Comparison of ENCODE assay signal across 1 cellular context in the genomic region with DNA sequence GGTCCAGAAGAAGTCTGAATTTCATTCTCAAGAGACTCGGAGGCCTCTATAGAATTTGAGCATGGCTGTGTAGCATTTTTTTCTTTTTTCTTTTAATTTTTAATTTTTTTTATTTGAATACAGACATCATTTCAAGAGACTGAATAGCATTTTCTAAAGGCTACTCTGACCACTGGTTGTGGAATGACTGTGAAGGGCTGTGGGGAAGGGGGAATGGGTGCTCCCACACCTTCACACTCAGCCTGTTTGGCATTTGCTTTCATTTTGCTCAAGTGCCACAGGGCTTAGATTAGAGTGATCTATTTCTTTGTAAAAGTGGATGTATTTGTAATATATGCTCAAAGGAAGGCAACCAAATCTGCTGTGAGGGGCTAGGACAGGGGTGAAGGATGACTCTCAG.
TF ChIP-seq lines count a peak whose summit lies in the region.

No MANE protein-coding gene starts in this region.

TF ChIP-seq in GM12878, 131 proteins besides CTCF, POLR2A, EP300 and RAD21:
- no peak for TF ChIP-seq SMARCA5 (IDR thresholded peaks at IDR 0.05)
- TF ChIP-seq ZBED1 (IDR thresholded peaks at IDR 0.05; ENCODE audit: borderline replicate concordance), result no peak
- no peak for TF ChIP-seq PAX8 (IDR thresholded peaks at IDR 0.05)
